Comparison of ENCODE assay signal across 34 cellular contexts in genomic region chr3:21755896-21756295, GRCh38.
"Had no signal": no experiment of that assay in that cellular context is flagged by ENCODE, and none has a peak within 500 bp of the region (broad histone marks: within the 10 kb centered on the region; RNA-seq: fewer than 3 reads in every experiment).

No MANE protein-coding gene starts in this region.

- H3K4me2 ChIP-seq: KMS-11 had no signal

- H3K27ac ChIP-seq: KMS-11 had no signal

- H3K36me3 ChIP-seq: MG63 had no signal

- H3K9me3 ChIP-seq: MG63 had no signal

- H3K27me3 ChIP-seq: MG63 had no signal

- DNase-seq: Karpas-422, Kasumi-1, MG63, MM.1S, MV-4-11, NCI-H1048, NCI-H1092, NCI-H1092 treated with DMSO at 0.1 percent for 48 hours, NCI-H1105, NCI-H1105 treated with DMSO at 0.1 percent for 48 hours, NCI-H1417, NCI-H1417 treated with DMSO at 0.1 percent for 48 hours, NCI-H1436, NCI-H1436 treated with DMSO at 0.1 percent for 48 hours, NCI-H146, NCI-H1694, NCI-H1694 treated with DMSO at 0.1 percent for 48 hours, NCI-H187, NCI-H187 treated with DMSO at 0.1 percent for 48 hours, NCI-H1930, NCI-H2029, NCI-H2029 treated with DMSO at 0.1 percent for 48 hours, NCI-H2081, NCI-H2081 treated with DMSO at 0.1 percent for 48 hours, NCI-H2107, NCI-H2171, NCI-H2171 treated with DMSO at 0.1 percent for 48 hours, NCI-H2227 treated with DMSO at 0.1 percent for 48 hours, NCI-H226, NCI-H345, NCI-H446, NCI-H446 treated with DMSO at 0.1 percent for 48 hours, NCI-H510A had no signal

- H3K4me3 ChIP-seq: MG63 had no signal

- H3K9ac ChIP-seq: KMS-11 had no signal
